In genomic region chr9:69176446-69177135, GRCh38 we compare ENCODE assay signal across 15 cellular contexts. TPM values are rescaled to one million over a fixed set of nuclear protein-coding genes. Genes with fewer than 3 reads are reported as not detected.
A peak's percentile ranks its signal among the peaks of the same experiment; 100 is the strongest.
DNase-seq lines count a peak whose midpoint lies in the region; ATAC-seq and TF ChIP-seq lines count a peak whose summit lies in the region.
"Had no signal": no experiment of that assay in that cellular context is flagged by ENCODE, and none has a peak within 500 bp of the region (broad histone marks: within the 10 kb centered on the region; RNA-seq: fewer than 3 reads in every experiment).

No MANE protein-coding gene starts in this region.

- no peak overlapping the region for H3K4me3 Mint-ChIP-seq in GM23338
- peak overlapping the region; percentile 84 for H3K4me3 Mint-ChIP-seq in stimulated activated effector memory CD8-positive, alpha-beta T cell treated with anti-CD3 and anti-CD28 coated beads, Interleukin-12 subunit alpha, Interleukin-12 subunit beta, amount 100 ng/mL, for 72 hours
- H3K4me3 Mint-ChIP-seq: activated naive CD8-positive, alpha-beta T cell treated with anti-CD3 and anti-CD28 coated beads, Interleukin-2, amount 10 ng/mL, durations not matched to agents 7 days and 5 days had no signal

- DNase-seq in GM23338 (ENCODE audit: low spot score) (no peak), SK-N-MC (ENCODE audit: low read depth, low spot score) (peak; percentile 75), NCI-H748 (lab: John Stamatoyannopoulos, UW; ENCODE audit: unreplicated experiment) (no peak), NCI-H510A (lab: John Stamatoyannopoulos, UW) (no peak)
- peak in 1 of 2 donors; percentile 53 for DNase-seq in stimulated activated effector memory CD8-positive, alpha-beta T cell treated with anti-CD3 and anti-CD28 coated beads, Interleukin-12 subunit alpha, Interleukin-12 subunit beta, amount 100 ng/mL, for 72 hours (ENCODE audit: low spot score in 2 of 2)
- DNase-seq: activated CD8-positive, alpha-beta memory T cell treated with anti-CD3 and anti-CD28 coated beads, Interleukin-2, amount 10 ng/mL, durations not matched to agents 7 days and 5 days; activated naive CD8-positive, alpha-beta T cell treated with anti-CD3 and anti-CD28 coated beads, Interleukin-2, amount 10 ng/mL, durations not matched to agents 7 days and 5 days; CD4-positive, alpha-beta memory T cell; GDM1; mesendoderm; NCI-H1436; NCI-H526 treated with DMSO at 0.1 percent for 48 hours had no signal

- no peaks in the 10 kb centered on the region for H3K9me2 ChIP-seq in GM23338 (ENCODE audit: insufficient read depth)

- H3K9me3 ChIP-seq in SK-N-MC (ENCODE audit: low read depth, low read length): no peaks in the 10 kb centered on the region

- H3K4me1 Mint-ChIP-seq in GM23338: peaks cover 54% of the 10 kb centered on the region
- H3K4me1 Mint-ChIP-seq in stimulated activated effector memory CD8-positive, alpha-beta T cell treated with anti-CD3 and anti-CD28 coated beads, Interleukin-12 subunit alpha, Interleukin-12 subunit beta, amount 100 ng/mL, for 72 hours: peaks cover 57% of the 10 kb centered on the region

- H3F3A ChIP-seq in GM23338 (replicated peaks; ENCODE audit: low read depth): no peaks in the 10 kb centered on the region

- no peak overlapping the region for H3K9ac ChIP-seq in SK-N-MC (ENCODE audit: insufficient read length)

- H3K27me3 ChIP-seq in GM23338 (ENCODE audit: insufficient read depth): peaks cover 22% of the 10 kb centered on the region; the same call in 1 of the 2 replicates

- 0 out of 3 replicates have a peak, but pooled peaks cover 3% of the 10 kb centered on the region for H3K36me3 Mint-ChIP-seq in GM23338 (ENCODE audit: low read depth)
- no peaks in the 10 kb centered on the region for H3K36me3 Mint-ChIP-seq in stimulated activated effector memory CD8-positive, alpha-beta T cell treated with anti-CD3 and anti-CD28 coated beads, Interleukin-12 subunit alpha, Interleukin-12 subunit beta, amount 100 ng/mL, for 72 hours
- H3K36me3 Mint-ChIP-seq: activated naive CD8-positive, alpha-beta T cell treated with anti-CD3 and anti-CD28 coated beads, Interleukin-2, amount 10 ng/mL, durations not matched to agents 7 days and 5 days; CD4-positive, alpha-beta memory T cell; IgD-negative memory B cell had no signal

- H3K9me3 Mint-ChIP-seq in GM23338: no peaks in the 10 kb centered on the region
- no peaks in the 10 kb centered on the region for H3K9me3 Mint-ChIP-seq in stimulated activated effector memory CD8-positive, alpha-beta T cell treated with anti-CD3 and anti-CD28 coated beads, Interleukin-12 subunit alpha, Interleukin-12 subunit beta, amount 100 ng/mL, for 72 hours
- H3K9me3 Mint-ChIP-seq: activated naive CD8-positive, alpha-beta T cell treated with anti-CD3 and anti-CD28 coated beads, Interleukin-2, amount 10 ng/mL, durations not matched to agents 7 days and 5 days; CD4-positive, alpha-beta memory T cell; IgD-negative memory B cell had no signal

- H4K20me1 ChIP-seq in GM23338 (replicated peaks; ENCODE audit: insufficient read depth): peaks cover 19% of the 10 kb centered on the region

- peak overlapping the region; percentile 91 for H3K4me2 ChIP-seq in GM23338

- no peak overlapping the region for H2AFZ ChIP-seq in GM23338

- ATAC-seq in GM23338: no peak
- peak; percentile 53 for ATAC-seq in esophagus mucosa
- ATAC-seq in stimulated activated effector memory CD8-positive, alpha-beta T cell treated with anti-CD3 and anti-CD28 coated beads, Interleukin-12 subunit alpha, Interleukin-12 subunit beta, amount 100 ng/mL, for 72 hours: peak; percentile 11
- no peak for ATAC-seq in HG03469 (IDR thresholded peaks at IDR 0.05; ENCODE audit: unreplicated experiment)
- ATAC-seq: activated CD8-positive, alpha-beta memory T cell treated with anti-CD3 and anti-CD28 coated beads, Interleukin-2, amount 10 ng/mL, durations not matched to agents 7 days and 5 days had no signal

- H3K4me3 ChIP-seq in GM23338 (no peak overlapping the region), SK-N-MC (peak overlapping the region; percentile 40; the same call in 1 of the 2 replicates)

- peaks cover 16% of the 10 kb centered on the region for H3K27me3 Mint-ChIP-seq in GM23338 (ENCODE audit: insufficient read depth, low read depth, poor library complexity)

- peaks cover 82% of the 10 kb centered on the region for H3K79me2 ChIP-seq in GM23338 (replicated peaks; ENCODE audit: insufficient read depth)

- H3K36me3 ChIP-seq in GM23338 (ENCODE audit: insufficient read depth): no peaks in the 10 kb centered on the region
- H3K36me3 ChIP-seq in SK-N-MC (ENCODE audit: insufficient read depth, low read length): no peaks in the 10 kb centered on the region

- no peak overlapping the region for H3K27ac Mint-ChIP-seq in GM23338
- no peak overlapping the region for H3K27ac Mint-ChIP-seq in stimulated activated effector memory CD8-positive, alpha-beta T cell treated with anti-CD3 and anti-CD28 coated beads, Interleukin-12 subunit alpha, Interleukin-12 subunit beta, amount 100 ng/mL, for 72 hours
- H3K27ac Mint-ChIP-seq: activated CD8-positive, alpha-beta memory T cell treated with anti-CD3 and anti-CD28 coated beads, Interleukin-2, amount 10 ng/mL, durations not matched to agents 7 days and 5 days; activated naive CD8-positive, alpha-beta T cell treated with anti-CD3 and anti-CD28 coated beads, Interleukin-2, amount 10 ng/mL, durations not matched to agents 7 days and 5 days; IgD-negative memory B cell had no signal

- no peak overlapping the region for H3K27ac ChIP-seq in GM23338 (ENCODE audit: low read depth)
- peak overlapping the region; percentile 74; the same call in 1 of the 2 replicates for H3K27ac ChIP-seq in SK-N-MC

- H3K4me1 ChIP-seq in GM23338 (ENCODE audit: insufficient read depth): peaks cover 45% of the 10 kb centered on the region

- no peak for TF ChIP-seq CTCF in GM23338 (conservative IDR thresholded peaks at IDR 0.05; ENCODE audit: low read depth in 2 of 2)

TF ChIP-seq in GM23338, 12 proteins besides CTCF, POLR2A, EP300 and RAD21 (continues in another document):
- no peak for TF ChIP-seq ZNF331 (CRISPR knock-in tag; IDR thresholded peaks at IDR 0.05; ENCODE audit: low read depth)
- TF ChIP-seq ZNF114 (CRISPR knock-in tag; IDR thresholded peaks at IDR 0.05): no peak
- no peak for TF ChIP-seq ZNF462 (CRISPR knock-in tag; IDR thresholded peaks at IDR 0.05)
- TF ChIP-seq NANOG (IDR thresholded peaks at IDR 0.05; ENCODE audit: borderline replicate concordance): no peak
- no peak for TF ChIP-seq POLR2AphosphoS5 (IDR thresholded peaks at IDR 0.05; ENCODE audit: low read depth)

RNA-seq across cellular contexts. Expression of gene TJP2, which starts 2.5 kb away (rescaled TPM):
- 176 and 234 TPM in 2 replicates for total RNA-seq in GM23338 (2014; rRNA removed; shearing (Covaris generic))
- 34.9 and 37.6 TPM in 2 replicates for polyA plus RNA-seq in GM23338 (2016; fragmentation: Nextera tagmentation; extraction: Ambion mirVana)
- total RNA-seq in esophagus mucosa: 113 TPM

Comparison
In these comparisons a context has a peak if more than half of its experiments do, and no peak if none do; other contexts are left out.
1. ATAC-seq: peak in esophagus mucosa (single experiment) and stimulated activated effector memory CD8-positive, alpha-beta T cell treated with anti-CD3 and anti-CD28 coated beads, Interleukin-12 subunit alpha, Interleukin-12 subunit beta, amount 100 ng/mL, for 72 hours (single experiment); none in GM23338 (single experiment) and HG03469 (single experiment).